In the genomic region with DNA sequence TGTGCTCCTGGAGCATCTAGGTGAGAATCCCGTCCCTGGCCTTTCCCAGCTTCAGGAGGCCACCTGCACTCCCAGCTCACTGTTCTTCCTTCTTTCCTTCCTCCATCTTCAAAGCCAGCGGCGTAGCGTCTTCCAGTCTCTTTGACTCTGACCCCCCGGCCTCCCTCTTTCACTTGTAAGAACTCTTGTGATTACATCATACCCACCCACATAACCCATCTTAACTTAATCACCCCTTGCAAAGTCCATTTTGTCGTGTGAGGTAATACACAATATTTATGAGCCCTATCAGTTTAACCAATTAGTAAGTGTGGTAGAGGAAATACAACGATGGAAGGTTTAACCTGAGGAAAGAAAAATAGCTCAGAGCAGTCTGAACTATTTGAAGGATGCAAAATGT, we compare ENCODE assay signal across 1 cellular context.
TF ChIP-seq lines count a peak whose summit lies in the region.

No MANE protein-coding gene starts in this region.

TF ChIP-seq in SK-N-SH, 30 proteins besides CTCF, POLR2A, EP300 and RAD21 (continued from another document):
- TF ChIP-seq TAF1 (IDR thresholded peaks at IDR 0.05; ENCODE audit: borderline replicate concordance, low read depth, low read length) (no peak), FOXM1 (IDR thresholded peaks at IDR 0.05; ENCODE audit: low read depth) (no peak), RCOR1 (IDR thresholded peaks at IDR 0.05; ENCODE audit: low read length) (no peak), YY1 (IDR thresholded peaks at IDR 0.05; ENCODE audit: low read depth) (no peak), SIN3A (IDR thresholded peaks at IDR 0.05; ENCODE audit: borderline replicate concordance, low read depth, low read length) (no peak), POLR2AphosphoS5 (IDR thresholded peaks at IDR 0.05; ENCODE audit: low read depth, low read length) (no peak), MXI1 (IDR thresholded peaks at IDR 0.05; ENCODE audit: low read depth, low read length) (no peak)
- TF ChIP-seq, protein P1, sequence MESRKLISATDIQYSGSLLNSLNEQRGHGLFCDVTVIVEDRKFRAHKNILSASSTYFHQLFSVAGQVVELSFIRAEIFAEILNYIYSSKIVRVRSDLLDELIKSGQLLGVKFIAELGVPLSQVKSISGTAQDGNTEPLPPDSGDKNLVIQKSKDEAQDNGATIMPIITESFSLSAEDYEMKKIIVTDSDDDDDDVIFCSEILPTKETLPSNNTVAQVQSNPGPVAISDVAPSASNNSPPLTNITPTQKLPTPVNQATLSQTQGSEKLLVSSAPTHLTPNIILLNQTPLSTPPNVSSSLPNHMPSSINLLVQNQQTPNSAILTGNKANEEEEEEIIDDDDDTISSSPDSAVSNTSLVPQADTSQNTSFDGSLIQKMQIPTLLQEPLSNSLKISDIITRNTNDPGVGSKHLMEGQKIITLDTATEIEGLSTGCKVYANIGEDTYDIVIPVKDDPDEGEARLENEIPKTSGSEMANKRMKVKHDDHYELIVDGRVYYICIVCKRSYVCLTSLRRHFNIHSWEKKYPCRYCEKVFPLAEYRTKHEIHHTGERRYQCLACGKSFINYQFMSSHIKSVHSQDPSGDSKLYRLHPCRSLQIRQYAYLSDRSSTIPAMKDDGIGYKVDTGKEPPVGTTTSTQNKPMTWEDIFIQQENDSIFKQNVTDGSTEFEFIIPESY (IDR thresholded peaks at IDR 0.05; ENCODE audit: borderline replicate concordance, low read depth) = no peak
